1 cellular context compared by ENCODE assay signal in genomic region chr17:50189396-50190277, GRCh38.
TF ChIP-seq lines count a peak whose summit lies in the region.

No MANE protein-coding gene starts in this region.

TF ChIP-seq in HepG2, 621 proteins besides CTCF, POLR2A, EP300 and RAD21:
- TF ChIP-seq HIC2 (CRISPR knock-in tag; IDR thresholded peaks at IDR 0.05; ENCODE audit: low read depth) (no peak), ZNF784 (CRISPR knock-in tag; IDR thresholded peaks at IDR 0.05; ENCODE audit: borderline replicate concordance) (no peak), MLX (CRISPR knock-in tag; IDR thresholded peaks at IDR 0.05) (no peak), SRY (CRISPR knock-in tag; IDR thresholded peaks at IDR 0.05) (no peak)
